Comparison of ENCODE assay signal across 8 cellular contexts in genomic region chr17:82236142-82236971, GRCh38. TPM values are rescaled to one million over a fixed set of nuclear protein-coding genes. Genes with fewer than 3 reads are reported as not detected.
DNase-seq lines count a peak whose midpoint lies in the region; ATAC-seq and TF ChIP-seq lines count a peak whose summit lies in the region.

No MANE protein-coding gene starts in this region.

- H3K27ac Mint-ChIP-seq in neural progenitor cell = no peak overlapping the region

- no peaks in the 10 kb centered on the region for H3K79me2 ChIP-seq in neural progenitor cell (ENCODE audit: low read depth)

- H3K9me3 ChIP-seq in neural progenitor cell (ENCODE audit: low read depth) (no peaks in the 10 kb centered on the region), upper lobe of right lung (no peaks in the 10 kb centered on the region)

- intact Hi-C loops in Right ventricle myocardium inferior (cut with DNase I) (loop anchor here (2.0 kb wide), 1 partner anchor 84 kb away; no protein-coding TSS in a partner anchor), cardiac septum (cut with DNase I) (loop anchor here (2.0 to 5.0 kb wide), 2 partner anchors 36 to 84 kb away; partner anchors contain the start of gene CSNK1D), upper lobe of right lung (cut with DNase I) (loop anchor here (5.0 kb wide), 1 partner anchor 86 kb away; no protein-coding TSS in a partner anchor)

- peaks cover 25% of the 10 kb centered on the region for H3F3A ChIP-seq in neural progenitor cell (ENCODE audit: low read depth)

- H3K27me3 Mint-ChIP-seq in activated T-cell treated with anti-CD3 and anti-CD28 coated beads, Interleukin-2, amount 50 U/mL, for 4 hours (ENCODE audit: low read depth) = no peaks in the 10 kb centered on the region
- H3K27me3 Mint-ChIP-seq in neural progenitor cell (ENCODE audit: insufficient read depth, low read depth) = peaks cover 6% of the 10 kb centered on the region

- peak; percentile 84 for DNase-seq in Right ventricle myocardium inferior (ENCODE audit: missing footprints)
- DNase-seq in cardiac septum (ENCODE audit: low spot score) = no peak
- DNase-seq in NOMO-1 treated with dmso at 0.1 percent for 144 hours (lab: John Stamatoyannopoulos, UW; ENCODE audit: unreplicated experiment) = peak; percentile 30
- DNase-seq in activated T-cell treated with anti-CD3 and anti-CD28 coated beads, Interleukin-2, amount 50 U/mL, for 4 hours = peak; percentile 67
- DNase-seq in erythroblast (lab: John Stamatoyannopoulos, UW) = peak; percentile 62 to 79
- peak; percentile 86 for DNase-seq in neural progenitor cell (ENCODE audit: low spot score)
- DNase-seq in upper lobe of right lung = peak; percentile 85

- H3K9ac ChIP-seq in neural progenitor cell = no peak overlapping the region

- no peak overlapping the region for H3K4me2 ChIP-seq in neural progenitor cell

- peaks cover 36% of the 10 kb centered on the region for H3K4me1 Mint-ChIP-seq in activated T-cell treated with anti-CD3 and anti-CD28 coated beads, Interleukin-2, amount 50 U/mL, for 4 hours (ENCODE audit: low read depth)
- peaks cover 5% of the 10 kb centered on the region for H3K4me1 Mint-ChIP-seq in neural progenitor cell

- H3K4me1 ChIP-seq in neural progenitor cell (peaks cover 25% of the 10 kb centered on the region), upper lobe of right lung (peaks cover 65% of the 10 kb centered on the region)

- H3K4me3 Mint-ChIP-seq in activated T-cell treated with anti-CD3 and anti-CD28 coated beads, Interleukin-2, amount 50 U/mL, for 4 hours = no peak overlapping the region
- no peak overlapping the region for H3K4me3 Mint-ChIP-seq in neural progenitor cell

- no peaks in the 10 kb centered on the region for H3K36me3 Mint-ChIP-seq in activated T-cell treated with anti-CD3 and anti-CD28 coated beads, Interleukin-2, amount 50 U/mL, for 4 hours (ENCODE audit: insufficient read depth)
- peaks cover 1% of the 10 kb centered on the region for H3K36me3 Mint-ChIP-seq in neural progenitor cell

- H2AFZ ChIP-seq in neural progenitor cell (replicated peaks) = no peak overlapping the region

- no peaks in the 10 kb centered on the region for H3K9me3 Mint-ChIP-seq in activated T-cell treated with anti-CD3 and anti-CD28 coated beads, Interleukin-2, amount 50 U/mL, for 4 hours
- H3K9me3 Mint-ChIP-seq in neural progenitor cell = no peaks in the 10 kb centered on the region

- H3K4me3 ChIP-seq in neural progenitor cell (no peak overlapping the region), upper lobe of right lung (no peak overlapping the region)

- H3K27me3 ChIP-seq in neural progenitor cell (peaks cover 12% of the 10 kb centered on the region), upper lobe of right lung (no peaks in the 10 kb centered on the region)

- peaks cover 88% of the 10 kb centered on the region for H4K20me1 ChIP-seq in neural progenitor cell (ENCODE audit: low read depth)

- TF ChIP-seq CTCF in neural progenitor cell (IDR thresholded peaks at IDR 0.05) (peak; percentile 89), upper lobe of right lung (IDR thresholded peaks at IDR 0.05) (peak; percentile 93)

- no peak for TF ChIP-seq POLR2A in erythroblast (IDR thresholded peaks at IDR 0.05; ENCODE audit: low read length)

- H3K27ac ChIP-seq in neural progenitor cell (no peak overlapping the region), upper lobe of right lung (peak overlapping the region; percentile 0)

- peak; percentile 2 for ATAC-seq in Right ventricle myocardium inferior
- ATAC-seq in activated T-cell treated with anti-CD3 and anti-CD28 coated beads, Interleukin-2, amount 50 U/mL, for 4 hours = peak; percentile 37 to 51
- ATAC-seq in upper lobe of right lung = peak; percentile 40
- no peak for ATAC-seq in HG02571 (IDR thresholded peaks at IDR 0.05; ENCODE audit: unreplicated experiment)

- H3K36me3 ChIP-seq in neural progenitor cell (no peaks in the 10 kb centered on the region), upper lobe of right lung (peaks cover 20% of the 10 kb centered on the region)

RNA-seq across cellular contexts. Expression of gene SLC16A3, which starts 7.5 kb away (rescaled TPM):
- total RNA-seq in Right ventricle myocardium inferior (10.4 TPM), cardiac septum (20.7 TPM), neural progenitor cell (ENCODE audit: low replicate concordance) (21.0 and 82.9 TPM in 2 replicates), upper lobe of right lung (77.5 TPM)
- 10 to 100 TPM; 22.0 to 31.5 (median 26.3) TPM for total RNA-seq in activated T-cell treated with anti-CD3 and anti-CD28 coated beads, Interleukin-2, amount 50 U/mL, for 4 hours

RNA-seq across cellular contexts. Expression of gene CCDC57, which starts 23.7 kb away (rescaled TPM):
- total RNA-seq in Right ventricle myocardium inferior (7.9 TPM), cardiac septum (10.6 TPM), neural progenitor cell (ENCODE audit: low replicate concordance) (15.0 and 29.8 TPM in 2 replicates), upper lobe of right lung (50.5 TPM)
- 10 to 100 TPM; 48.9 to 64.6 (median 60.5) TPM for total RNA-seq in activated T-cell treated with anti-CD3 and anti-CD28 coated beads, Interleukin-2, amount 50 U/mL, for 4 hours

RNA-seq across cellular contexts. Expression of gene CSNK1D, which starts 37.1 kb away (rescaled TPM):
- total RNA-seq in Right ventricle myocardium inferior (62.6 TPM), cardiac septum (80.9 TPM), neural progenitor cell (ENCODE audit: low replicate concordance) (41.5 and 60.7 TPM in 2 replicates), upper lobe of right lung (150 TPM)
- 100 to 1,000 TPM; 152 to 170 (median 164) TPM for total RNA-seq in activated T-cell treated with anti-CD3 and anti-CD28 coated beads, Interleukin-2, amount 50 U/mL, for 4 hours
